In the genomic region with DNA sequence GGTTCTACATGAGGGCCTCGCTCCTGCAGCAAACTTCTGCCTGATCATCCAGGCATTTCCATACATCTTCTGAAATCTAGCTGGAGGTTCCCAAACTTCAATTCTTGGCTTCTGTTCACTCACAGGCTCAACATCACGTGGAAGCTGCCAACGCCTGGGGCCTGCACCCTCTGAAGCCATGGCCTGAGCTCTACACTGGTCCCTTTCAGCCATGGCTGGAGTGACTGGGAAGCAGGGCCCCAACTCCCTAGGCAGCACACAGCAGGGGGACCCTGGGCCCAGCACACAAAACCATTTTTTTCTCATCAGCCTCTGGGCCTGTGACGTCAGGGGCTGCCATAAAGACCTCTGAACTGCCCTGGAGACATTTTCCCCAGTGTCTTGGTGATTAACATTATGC, we compare ENCODE assay signal across 27 cellular contexts.
"Had no signal": no experiment of that assay in that cellular context is flagged by ENCODE, and none has a peak within 500 bp of the region (broad histone marks: within the 10 kb centered on the region; RNA-seq: fewer than 3 reads in every experiment).

No MANE protein-coding gene starts in this region.

- FAIRE-seq: urothelium cell line had no signal

- H3K4me1 ChIP-seq: stomach, suprapubic skin, testis, thyroid gland, tibial nerve, transverse colon, upper lobe of left lung, upper lobe of right lung, uterus, vagina had no signal

- H3K36me3 ChIP-seq: stomach, suprapubic skin, thoracic aorta, thyroid gland, tibial artery, tibial nerve, transverse colon, upper lobe of left lung, upper lobe of right lung, uterus, vagina had no signal

- H3K27me3 ChIP-seq: stomach, suprapubic skin, testis, thyroid gland, tibial artery, tibial nerve, transverse colon, upper lobe of left lung, upper lobe of right lung, uterus, vagina had no signal

- DNase-seq: stimulated activated CD4-positive, alpha-beta T cell treated with anti-CD3 and anti-CD28 coated beads, Interleukin-2, amount 100 ng/mL, for 48 hours; stimulated activated CD4-positive, alpha-beta T cell treated with anti-CD3 and anti-CD28 coated beads, Interleukin-4, amount 100 ng/mL, for 1 hour; stimulated activated CD4-positive, alpha-beta T cell treated with anti-CD3 and anti-CD28 coated beads, Interleukin-4, amount 100 ng/mL, for 24 hours; stimulated activated CD4-positive, alpha-beta T cell treated with anti-CD3 and anti-CD28 coated beads, Interleukin-4, amount 100 ng/mL, for 4 hours; stimulated activated CD8-positive, alpha-beta memory T cell treated with anti-CD3 and anti-CD28 coated beads, Interleukin-4, amount 100 ng/mL, for 48 hours; stimulated activated naive B cell treated with anti-CD40 and anti-IgM and Interleukin-4, amounts not matched to agents 10 μg/mL and 1 μg/mL and 100 μg/mL, for 72 hours; stimulated activated naive CD4-positive, alpha-beta T cell; stimulated activated naive CD4-positive, alpha-beta T cell treated with Interleukin-2 at 50 U/mL for 16 hours; stimulated activated naive CD8-positive, alpha-beta T cell treated with anti-CD3 and anti-CD28 coated beads, Interleukin-15, amount 100 ng/mL, for 72 hours; stimulated activated naive CD8-positive, alpha-beta T cell treated with anti-CD3 and anti-CD28 coated beads, Interleukin-15, Interleukin-2, amounts not matched to agents 100 U/mL and 50 U/mL, for 24 hours; stomach; substantia nigra; testis; thyroid gland; tibial artery; transverse colon; trophoblast cell; upper lobe of right lung; uterus had no signal

- H3K4me3 ChIP-seq: stomach, suprapubic skin, testis, thoracic aorta, thyroid gland, tibial artery, tibial nerve, transverse colon, upper lobe of left lung, upper lobe of right lung, uterus, vagina had no signal

- H3K27ac ChIP-seq: stomach, suprapubic skin, testis, thoracic aorta, thyroid gland, tibial artery, tibial nerve, transverse colon, upper lobe of left lung, upper lobe of right lung, uterus, vagina had no signal

- H3K9me3 ChIP-seq: suprapubic skin, testis, thoracic aorta, thyroid gland, transverse colon, upper lobe of right lung, uterus, vagina had no signal

- ATAC-seq: stimulated activated effector memory CD8-positive, alpha-beta T cell treated with anti-CD3 and anti-CD28 coated beads, Interleukin-12 subunit alpha, Interleukin-12 subunit beta, amount 100 ng/mL, for 72 hours; stimulated activated memory B cell treated with anti-CD40 and anti-IgM and Interleukin-4, amounts not matched to agents 10 μg/mL and 1 μg/mL and 100 μg/mL, for 72 hours; stimulated activated naive B cell treated with anti-CD40 and anti-IgM and Interleukin-4, amounts not matched to agents 10 μg/mL and 1 μg/mL and 100 μg/mL, for 72 hours; stimulated activated naive CD8-positive, alpha-beta T cell treated with anti-CD3 and anti-CD28 coated beads, Interleukin-15, amount 100 ng/mL, for 72 hours; stimulated activated naive CD8-positive, alpha-beta T cell treated with anti-CD3 and anti-CD28 coated beads, Interleukin-15, Interleukin-2, amounts not matched to agents 100 U/mL and 50 U/mL, for 24 hours; upper lobe of right lung had no signal
